Comparison of ENCODE assay signal across 18 cellular contexts in genomic region chr9:9920425-9920824, GRCh38.
DNase-seq lines count a peak whose midpoint lies in the region; ATAC-seq and TF ChIP-seq lines count a peak whose summit lies in the region.
"Had no signal": no experiment of that assay in that cellular context is flagged by ENCODE, and none has a peak within 500 bp of the region (broad histone marks: within the 10 kb centered on the region; RNA-seq: fewer than 3 reads in every experiment).

No MANE protein-coding gene starts in this region.

- no peak overlapping the region for H3K4me3 Mint-ChIP-seq in progenitor cell of endocrine pancreas (ENCODE audit: low read depth)
- H3K4me3 Mint-ChIP-seq: activated CD4-positive, alpha-beta T cell treated with anti-CD3 and anti-CD28 coated beads for 36 hours; activated naive CD8-positive, alpha-beta T cell treated with anti-CD3 and anti-CD28 coated beads, Interleukin-2, amount 10 ng/mL, durations not matched to agents 7 days and 5 days; CD4-positive, alpha-beta memory T cell had no signal

- no peak overlapping the region for H3K27ac ChIP-seq in colonic mucosa
- H3K27ac ChIP-seq in upper lobe of left lung, result no peak overlapping the region
- H3K27ac ChIP-seq: esophagus muscularis mucosa, HL-60 had no signal

- DNase-seq in DMS 273 (lab: John Stamatoyannopoulos, UW; ENCODE audit: unreplicated experiment) (peak; percentile 11), DMS 273 treated with DMSO at 0.1 percent for 48 hours (lab: John Stamatoyannopoulos, UW) (no peak), NCI-H82 treated with DMSO at 0.1 percent for 48 hours (lab: John Stamatoyannopoulos, UW; ENCODE audit: unreplicated experiment) (peak; percentile 47), choroid plexus epithelial cell (ENCODE audit: low read depth) (peak; percentile 2), progenitor cell of endocrine pancreas (ENCODE audit: low spot score, unreplicated experiment) (no peak), colonic mucosa (no peak), upper lobe of left lung (no peak)
- DNase-seq: 8988T; activated CD4-positive, alpha-beta T cell treated with anti-CD3 and anti-CD28 coated beads for 36 hours; activated naive CD8-positive, alpha-beta T cell treated with anti-CD3 and anti-CD28 coated beads, Interleukin-2, amount 10 ng/mL, durations not matched to agents 7 days and 5 days; activated T-cell treated with anti-CD3 and anti-CD28 coated beads for 4 hours; CD4-positive, alpha-beta memory T cell; left ventricle myocardium superior; NCI-H2029 treated with DMSO at 0.1 percent for 48 hours; stimulated activated naive CD4-positive, alpha-beta T cell treated with Interleukin-2 at 50 U/mL for 16 hours had no signal

- TF ChIP-seq EP300 in upper lobe of left lung (IDR thresholded peaks at IDR 0.05), result no peak

- H3K4me1 Mint-ChIP-seq in progenitor cell of endocrine pancreas (ENCODE audit: low read depth), result peaks cover 4% of the 10 kb centered on the region
- H3K4me1 Mint-ChIP-seq: CD4-positive, alpha-beta memory T cell had no signal

- H3K9me3 ChIP-seq in colonic mucosa, result no peaks in the 10 kb centered on the region
- no peaks in the 10 kb centered on the region for H3K9me3 ChIP-seq in upper lobe of left lung

- 60 to 65% methylated on average over 3 of the region's 3 CpGs for WGBS in upper lobe of left lung, 2 donors

- H3K27me3 ChIP-seq in colonic mucosa (no peaks in the 10 kb centered on the region), upper lobe of left lung (no peaks in the 10 kb centered on the region)
- H3K27me3 ChIP-seq: esophagus muscularis mucosa had no signal

- no peak overlapping the region for H3K27ac Mint-ChIP-seq in progenitor cell of endocrine pancreas
- H3K27ac Mint-ChIP-seq: activated CD4-positive, alpha-beta T cell treated with anti-CD3 and anti-CD28 coated beads for 36 hours; activated naive CD8-positive, alpha-beta T cell treated with anti-CD3 and anti-CD28 coated beads, Interleukin-2, amount 10 ng/mL, durations not matched to agents 7 days and 5 days; CD4-positive, alpha-beta memory T cell had no signal

- TF ChIP-seq CTCF in choroid plexus epithelial cell (conservative IDR thresholded peaks at IDR 0.05; ENCODE audit: low read depth, low read length) (no peak), progenitor cell of endocrine pancreas (IDR thresholded peaks at IDR 0.05; ENCODE audit: unreplicated experiment) (peak; percentile 56), colonic mucosa (IDR thresholded peaks at IDR 0.05) (no peak), upper lobe of left lung (IDR thresholded peaks at IDR 0.05) (no peak)

- intact Hi-C loops in colonic mucosa (cut with DNase I), result no loop called here

- peaks cover 8% of the 10 kb centered on the region for H3K9me3 Mint-ChIP-seq in progenitor cell of endocrine pancreas (ENCODE audit: low read depth)
- H3K9me3 Mint-ChIP-seq: activated naive CD8-positive, alpha-beta T cell treated with anti-CD3 and anti-CD28 coated beads, Interleukin-2, amount 10 ng/mL, durations not matched to agents 7 days and 5 days had no signal

- no peaks in the 10 kb centered on the region for H3K36me3 Mint-ChIP-seq in progenitor cell of endocrine pancreas (ENCODE audit: insufficient read depth)
- H3K36me3 Mint-ChIP-seq: activated naive CD8-positive, alpha-beta T cell treated with anti-CD3 and anti-CD28 coated beads, Interleukin-2, amount 10 ng/mL, durations not matched to agents 7 days and 5 days; CD4-positive, alpha-beta memory T cell had no signal

- no peak overlapping the region for H3K9ac ChIP-seq in colonic mucosa (ENCODE audit: low read depth in 2 of 2, low read length in 2 of 2)

- H3K36me3 ChIP-seq in colonic mucosa (no peaks in the 10 kb centered on the region), upper lobe of left lung (no peaks in the 10 kb centered on the region)
- H3K36me3 ChIP-seq: esophagus muscularis mucosa had no signal

- H3K4me3 ChIP-seq in choroid plexus epithelial cell (ENCODE audit: low read depth, low read length) (no peak overlapping the region), colonic mucosa (no peak overlapping the region), upper lobe of left lung (no peak overlapping the region)
- H3K4me3 ChIP-seq: esophagus muscularis mucosa had no signal

- TF ChIP-seq POLR2A in upper lobe of left lung (IDR thresholded peaks at IDR 0.05), result no peak

- H3K27me3 Mint-ChIP-seq in progenitor cell of endocrine pancreas, result no peaks in the 10 kb centered on the region
- H3K27me3 Mint-ChIP-seq: activated CD4-positive, alpha-beta T cell treated with anti-CD3 and anti-CD28 coated beads for 36 hours; activated naive CD8-positive, alpha-beta T cell treated with anti-CD3 and anti-CD28 coated beads, Interleukin-2, amount 10 ng/mL, durations not matched to agents 7 days and 5 days; CD4-positive, alpha-beta memory T cell had no signal

- H3K4me1 ChIP-seq in colonic mucosa (no peaks in the 10 kb centered on the region), upper lobe of left lung (no peaks in the 10 kb centered on the region)
- H3K4me1 ChIP-seq: esophagus muscularis mucosa had no signal

- ATAC-seq in upper lobe of left lung (ENCODE audit: low FRiP score in 2 of 2), result no peak
- no peak for ATAC-seq in GM18511 (IDR thresholded peaks at IDR 0.05; ENCODE audit: unreplicated experiment)
- ATAC-seq: activated CD4-positive, alpha-beta T cell treated with anti-CD3 and anti-CD28 coated beads for 36 hours; left ventricle myocardium superior had no signal

Comparison
In these comparisons a context has a peak if more than half of its experiments do, and no peak if none do; other contexts are left out.
1. DNase-seq: peak in DMS 273 (single experiment), NCI-H82 treated with DMSO at 0.1 percent for 48 hours (single experiment) and choroid plexus epithelial cell (single experiment); none in DMS 273 treated with DMSO at 0.1 percent for 48 hours (single experiment), progenitor cell of endocrine pancreas (single experiment), colonic mucosa (single experiment) and upper lobe of left lung (0 of 2).